1 cellular context compared by ENCODE assay signal in genomic region chr10:131900350-131901152, GRCh38.
A peak's percentile ranks its signal among the peaks of the same experiment; 100 is the strongest.
TF ChIP-seq lines count a peak whose summit lies in the region.

TSS of gene PPP2R2D (plus strand) at chr10:131901008. CDS start at chr10:131901149, 141 bp downstream.

TF ChIP-seq in HEK293, 187 proteins besides CTCF, POLR2A, EP300 and RAD21 (continued from another document and continues in another):
- TF ChIP-seq OSR2 (tag by site-specific recombination; IDR thresholded peaks at IDR 0.05) = no peak
- TF ChIP-seq ZNF426 (tag by site-specific recombination; IDR thresholded peaks at IDR 0.05) = no peak
- TF ChIP-seq, protein P1, sequence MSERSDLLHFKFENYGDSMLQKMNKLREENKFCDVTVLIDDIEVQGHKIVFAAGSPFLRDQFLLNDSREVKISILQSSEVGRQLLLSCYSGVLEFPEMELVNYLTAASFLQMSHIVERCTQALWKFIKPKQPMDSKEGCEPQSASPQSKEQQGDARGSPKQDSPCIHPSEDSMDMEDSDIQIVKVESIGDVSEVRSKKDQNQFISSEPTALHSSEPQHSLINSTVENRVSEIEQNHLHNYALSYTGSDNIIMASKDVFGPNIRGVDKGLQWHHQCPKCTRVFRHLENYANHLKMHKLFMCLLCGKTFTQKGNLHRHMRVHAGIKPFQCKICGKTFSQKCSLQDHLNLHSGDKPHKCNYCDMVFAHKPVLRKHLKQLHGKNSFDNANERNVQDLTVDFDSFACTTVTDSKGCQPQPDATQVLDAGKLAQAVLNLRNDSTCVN (tag by site-specific recombination; optimal IDR thresholded peaks at IDR 0.05) = peak; percentile 95
- TF ChIP-seq ZNF404 (tag by site-specific recombination; IDR thresholded peaks at IDR 0.05) = no peak
- TF ChIP-seq ZNF624 (tag by site-specific recombination; IDR thresholded peaks at IDR 0.05) = no peak
- no peak for TF ChIP-seq ZNF311 (tag by site-specific recombination; IDR thresholded peaks at IDR 0.05; ENCODE audit: borderline replicate concordance)
- TF ChIP-seq MYNN (tag by site-specific recombination; IDR thresholded peaks at IDR 0.05; ENCODE audit: borderline replicate concordance) = no peak
- no peak for TF ChIP-seq ZNF610 (tag by site-specific recombination; IDR thresholded peaks at IDR 0.05; ENCODE audit: borderline replicate concordance)
- no peak for TF ChIP-seq ZNF521 (tag by site-specific recombination; IDR thresholded peaks at IDR 0.05)
- TF ChIP-seq SP7 (tag by site-specific recombination; IDR thresholded peaks at IDR 0.05) = peak; percentile 41
- TF ChIP-seq ZNF596 (tag by site-specific recombination; IDR thresholded peaks at IDR 0.05) = no peak
- TF ChIP-seq ZNF529 (tag by site-specific recombination; IDR thresholded peaks at IDR 0.05; ENCODE audit: insufficient replicate concordance) = no peak
- TF ChIP-seq ZNF391 (tag by site-specific recombination; IDR thresholded peaks at IDR 0.05; ENCODE audit: borderline replicate concordance, low read depth) = no peak; the same call in 1 of the 2 replicates
- TF ChIP-seq ZNF473 (tag by site-specific recombination; IDR thresholded peaks at IDR 0.05) = no peak
- TF ChIP-seq ZNF830 (tag by site-specific recombination; IDR thresholded peaks at IDR 0.05; ENCODE audit: low read depth) = no peak
- no peak for TF ChIP-seq ZNF214 (tag by site-specific recombination; IDR thresholded peaks at IDR 0.05; ENCODE audit: borderline replicate concordance)
- TF ChIP-seq SCRT1 (tag by site-specific recombination; IDR thresholded peaks at IDR 0.05; ENCODE audit: borderline replicate concordance) = no peak
- TF ChIP-seq WT1 (tag by site-specific recombination; IDR thresholded peaks at IDR 0.05) = no peak; the same call in 1 of the 2 replicates
- TF ChIP-seq, protein P2, sequence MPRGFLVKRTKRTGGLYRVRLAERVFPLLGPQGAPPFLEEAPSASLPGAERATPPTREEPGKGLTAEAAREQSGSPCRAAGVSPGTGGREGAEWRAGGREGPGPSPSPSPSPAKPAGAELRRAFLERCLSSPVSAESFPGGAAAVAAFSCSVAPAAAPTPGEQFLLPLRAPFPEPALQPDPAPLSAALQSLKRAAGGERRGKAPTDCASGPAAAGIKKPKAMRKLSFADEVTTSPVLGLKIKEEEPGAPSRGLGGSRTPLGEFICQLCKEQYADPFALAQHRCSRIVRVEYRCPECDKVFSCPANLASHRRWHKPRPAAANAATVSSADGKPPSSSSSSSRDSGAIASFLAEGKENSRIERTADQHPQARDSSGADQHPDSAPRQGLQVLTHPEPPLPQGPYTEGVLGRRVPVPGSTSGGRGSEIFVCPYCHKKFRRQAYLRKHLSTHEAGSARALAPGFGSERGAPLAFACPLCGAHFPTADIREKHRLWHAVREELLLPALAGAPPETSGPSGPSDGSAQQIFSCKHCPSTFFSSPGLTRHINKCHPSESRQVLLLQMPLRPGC (tag by site-specific recombination; IDR thresholded peaks at IDR 0.05) = no peak
- peak; percentile 48; the same call in 1 of the 2 replicates for TF ChIP-seq ZXDB (tag by site-specific recombination; IDR thresholded peaks at IDR 0.05)
- peak; percentile 90 for TF ChIP-seq ZNF335 (tag by site-specific recombination; conservative IDR thresholded peaks at IDR 0.05)
- TF ChIP-seq ZNF501 (tag by site-specific recombination; IDR thresholded peaks at IDR 0.05) = peak; percentile 81; the same call in 1 of the 2 replicates
- no peak for TF ChIP-seq ZNF677 (tag by site-specific recombination; IDR thresholded peaks at IDR 0.05)
- TF ChIP-seq ZNF629 (tag by site-specific recombination; IDR thresholded peaks at IDR 0.05) = peak; percentile 39
- TF ChIP-seq, protein P3, sequence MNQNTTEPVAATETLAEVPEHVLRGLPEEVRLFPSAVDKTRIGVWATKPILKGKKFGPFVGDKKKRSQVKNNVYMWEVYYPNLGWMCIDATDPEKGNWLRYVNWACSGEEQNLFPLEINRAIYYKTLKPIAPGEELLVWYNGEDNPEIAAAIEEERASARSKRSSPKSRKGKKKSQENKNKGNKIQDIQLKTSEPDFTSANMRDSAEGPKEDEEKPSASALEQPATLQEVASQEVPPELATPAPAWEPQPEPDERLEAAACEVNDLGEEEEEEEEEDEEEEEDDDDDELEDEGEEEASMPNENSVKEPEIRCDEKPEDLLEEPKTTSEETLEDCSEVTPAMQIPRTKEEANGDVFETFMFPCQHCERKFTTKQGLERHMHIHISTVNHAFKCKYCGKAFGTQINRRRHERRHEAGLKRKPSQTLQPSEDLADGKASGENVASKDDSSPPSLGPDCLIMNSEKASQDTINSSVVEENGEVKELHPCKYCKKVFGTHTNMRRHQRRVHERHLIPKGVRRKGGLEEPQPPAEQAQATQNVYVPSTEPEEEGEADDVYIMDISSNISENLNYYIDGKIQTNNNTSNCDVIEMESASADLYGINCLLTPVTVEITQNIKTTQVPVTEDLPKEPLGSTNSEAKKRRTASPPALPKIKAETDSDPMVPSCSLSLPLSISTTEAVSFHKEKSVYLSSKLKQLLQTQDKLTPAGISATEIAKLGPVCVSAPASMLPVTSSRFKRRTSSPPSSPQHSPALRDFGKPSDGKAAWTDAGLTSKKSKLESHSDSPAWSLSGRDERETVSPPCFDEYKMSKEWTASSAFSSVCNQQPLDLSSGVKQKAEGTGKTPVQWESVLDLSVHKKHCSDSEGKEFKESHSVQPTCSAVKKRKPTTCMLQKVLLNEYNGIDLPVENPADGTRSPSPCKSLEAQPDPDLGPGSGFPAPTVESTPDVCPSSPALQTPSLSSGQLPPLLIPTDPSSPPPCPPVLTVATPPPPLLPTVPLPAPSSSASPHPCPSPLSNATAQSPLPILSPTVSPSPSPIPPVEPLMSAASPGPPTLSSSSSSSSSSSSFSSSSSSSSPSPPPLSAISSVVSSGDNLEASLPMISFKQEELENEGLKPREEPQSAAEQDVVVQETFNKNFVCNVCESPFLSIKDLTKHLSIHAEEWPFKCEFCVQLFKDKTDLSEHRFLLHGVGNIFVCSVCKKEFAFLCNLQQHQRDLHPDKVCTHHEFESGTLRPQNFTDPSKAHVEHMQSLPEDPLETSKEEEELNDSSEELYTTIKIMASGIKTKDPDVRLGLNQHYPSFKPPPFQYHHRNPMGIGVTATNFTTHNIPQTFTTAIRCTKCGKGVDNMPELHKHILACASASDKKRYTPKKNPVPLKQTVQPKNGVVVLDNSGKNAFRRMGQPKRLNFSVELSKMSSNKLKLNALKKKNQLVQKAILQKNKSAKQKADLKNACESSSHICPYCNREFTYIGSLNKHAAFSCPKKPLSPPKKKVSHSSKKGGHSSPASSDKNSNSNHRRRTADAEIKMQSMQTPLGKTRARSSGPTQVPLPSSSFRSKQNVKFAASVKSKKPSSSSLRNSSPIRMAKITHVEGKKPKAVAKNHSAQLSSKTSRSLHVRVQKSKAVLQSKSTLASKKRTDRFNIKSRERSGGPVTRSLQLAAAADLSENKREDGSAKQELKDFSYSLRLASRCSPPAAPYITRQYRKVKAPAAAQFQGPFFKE (tag by site-specific recombination; IDR thresholded peaks at IDR 0.05; ENCODE audit: borderline replicate concordance) = no peak
- TF ChIP-seq ZBTB10 (tag by site-specific recombination; IDR thresholded peaks at IDR 0.05) = 0 out of 2 replicates have a peak, but pooled peaks have one; percentile 44
- TF ChIP-seq ZNF660 (tag by site-specific recombination; IDR thresholded peaks at IDR 0.05) = peak; percentile 19; the same call in 1 of the 2 replicates
- no peak for TF ChIP-seq ZNF280C (tag by site-specific recombination; IDR thresholded peaks at IDR 0.05)
- no peak for TF ChIP-seq ZNF791 (tag by site-specific recombination; IDR thresholded peaks at IDR 0.05)
- no peak for TF ChIP-seq HOXD13 (CRISPR knock-in tag; IDR thresholded peaks at IDR 0.05; ENCODE audit: borderline replicate concordance)
- TF ChIP-seq ZNF169 (tag by site-specific recombination; IDR thresholded peaks at IDR 0.05) = no peak
- no peak for TF ChIP-seq ZNF707 (tag by site-specific recombination; IDR thresholded peaks at IDR 0.05)
- TF ChIP-seq, protein P4, sequence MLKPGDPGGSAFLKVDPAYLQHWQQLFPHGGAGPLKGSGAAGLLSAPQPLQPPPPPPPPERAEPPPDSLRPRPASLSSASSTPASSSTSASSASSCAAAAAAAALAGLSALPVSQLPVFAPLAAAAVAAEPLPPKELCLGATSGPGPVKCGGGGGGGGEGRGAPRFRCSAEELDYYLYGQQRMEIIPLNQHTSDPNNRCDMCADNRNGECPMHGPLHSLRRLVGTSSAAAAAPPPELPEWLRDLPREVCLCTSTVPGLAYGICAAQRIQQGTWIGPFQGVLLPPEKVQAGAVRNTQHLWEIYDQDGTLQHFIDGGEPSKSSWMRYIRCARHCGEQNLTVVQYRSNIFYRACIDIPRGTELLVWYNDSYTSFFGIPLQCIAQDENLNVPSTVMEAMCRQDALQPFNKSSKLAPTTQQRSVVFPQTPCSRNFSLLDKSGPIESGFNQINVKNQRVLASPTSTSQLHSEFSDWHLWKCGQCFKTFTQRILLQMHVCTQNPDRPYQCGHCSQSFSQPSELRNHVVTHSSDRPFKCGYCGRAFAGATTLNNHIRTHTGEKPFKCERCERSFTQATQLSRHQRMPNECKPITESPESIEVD (tag by site-specific recombination; IDR thresholded peaks at IDR 0.05) = no peak
- TF ChIP-seq ZBTB1 (tag by site-specific recombination; IDR thresholded peaks at IDR 0.05) = no peak
- TF ChIP-seq EGR2 (tag by site-specific recombination; IDR thresholded peaks at IDR 0.05; ENCODE audit: low read depth) = peak; percentile 91
- TF ChIP-seq ZNF302 (tag by site-specific recombination; IDR thresholded peaks at IDR 0.05; ENCODE audit: low read depth) = no peak
- TF ChIP-seq ZFHX2 (tag by site-specific recombination; conservative IDR thresholded peaks at IDR 0.05) = peak; percentile 95
- TF ChIP-seq PRDM1 (tag by site-specific recombination; IDR thresholded peaks at IDR 0.05) = no peak
- TF ChIP-seq, protein P5, sequence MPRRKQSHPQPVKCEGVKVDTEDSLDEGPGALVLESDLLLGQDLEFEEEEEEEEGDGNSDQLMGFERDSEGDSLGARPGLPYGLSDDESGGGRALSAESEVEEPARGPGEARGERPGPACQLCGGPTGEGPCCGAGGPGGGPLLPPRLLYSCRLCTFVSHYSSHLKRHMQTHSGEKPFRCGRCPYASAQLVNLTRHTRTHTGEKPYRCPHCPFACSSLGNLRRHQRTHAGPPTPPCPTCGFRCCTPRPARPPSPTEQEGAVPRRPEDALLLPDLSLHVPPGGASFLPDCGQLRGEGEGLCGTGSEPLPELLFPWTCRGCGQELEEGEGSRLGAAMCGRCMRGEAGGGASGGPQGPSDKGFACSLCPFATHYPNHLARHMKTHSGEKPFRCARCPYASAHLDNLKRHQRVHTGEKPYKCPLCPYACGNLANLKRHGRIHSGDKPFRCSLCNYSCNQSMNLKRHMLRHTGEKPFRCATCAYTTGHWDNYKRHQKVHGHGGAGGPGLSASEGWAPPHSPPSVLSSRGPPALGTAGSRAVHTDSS (tag by site-specific recombination; IDR thresholded peaks at IDR 0.05) = no peak
- no peak for TF ChIP-seq ZNF623 (tag by site-specific recombination; IDR thresholded peaks at IDR 0.05)
- TF ChIP-seq ZNF785 (tag by site-specific recombination; IDR thresholded peaks at IDR 0.05) = no peak
- no peak for TF ChIP-seq GLI2 (tag by site-specific recombination; IDR thresholded peaks at IDR 0.05; ENCODE audit: borderline replicate concordance, low read depth)
- no peak for TF ChIP-seq ZNF530 (tag by site-specific recombination; IDR thresholded peaks at IDR 0.05; ENCODE audit: low read depth)
- peak; percentile 95 for TF ChIP-seq SP3 (tag by site-specific recombination; IDR thresholded peaks at IDR 0.05)
- TF ChIP-seq, protein P6, sequence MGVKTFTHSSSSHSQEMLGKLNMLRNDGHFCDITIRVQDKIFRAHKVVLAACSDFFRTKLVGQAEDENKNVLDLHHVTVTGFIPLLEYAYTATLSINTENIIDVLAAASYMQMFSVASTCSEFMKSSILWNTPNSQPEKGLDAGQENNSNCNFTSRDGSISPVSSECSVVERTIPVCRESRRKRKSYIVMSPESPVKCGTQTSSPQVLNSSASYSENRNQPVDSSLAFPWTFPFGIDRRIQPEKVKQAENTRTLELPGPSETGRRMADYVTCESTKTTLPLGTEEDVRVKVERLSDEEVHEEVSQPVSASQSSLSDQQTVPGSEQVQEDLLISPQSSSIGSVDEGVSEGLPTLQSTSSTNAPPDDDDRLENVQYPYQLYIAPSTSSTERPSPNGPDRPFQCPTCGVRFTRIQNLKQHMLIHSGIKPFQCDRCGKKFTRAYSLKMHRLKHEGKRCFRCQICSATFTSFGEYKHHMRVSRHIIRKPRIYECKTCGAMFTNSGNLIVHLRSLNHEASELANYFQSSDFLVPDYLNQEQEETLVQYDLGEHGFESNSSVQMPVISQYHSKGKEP (tag by site-specific recombination; IDR thresholded peaks at IDR 0.05) = 0 out of 2 replicates have a peak, but pooled peaks have one; percentile 22
- peak; percentile 45 for TF ChIP-seq KLF1 (tag by site-specific recombination; IDR thresholded peaks at IDR 0.05)
- no peak for TF ChIP-seq ZNF423 (tag by site-specific recombination; IDR thresholded peaks at IDR 0.05)
